28 cellular contexts compared by ENCODE assay signal in the genomic region with DNA sequence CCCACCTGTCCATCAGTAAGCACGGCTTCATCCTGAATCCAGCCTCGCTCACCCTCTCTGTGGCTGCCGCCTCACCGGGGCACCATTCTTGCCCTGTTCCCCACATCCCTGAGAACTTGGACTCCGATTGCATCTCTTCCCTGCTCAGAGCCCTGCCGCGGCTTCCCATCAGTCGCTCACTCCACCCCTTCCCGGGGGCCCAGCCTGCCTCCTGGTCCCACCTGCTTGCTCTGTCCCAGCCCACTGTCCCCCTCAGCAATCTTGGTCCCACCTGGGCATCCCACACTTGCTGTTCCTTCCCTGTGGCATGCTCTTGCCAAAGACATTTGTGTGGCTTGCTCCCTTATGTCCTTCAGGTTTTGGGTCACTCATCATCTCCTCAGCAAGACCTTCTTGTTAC.
"Had no signal": no experiment of that assay in that cellular context is flagged by ENCODE, and none has a peak within 500 bp of the region (broad histone marks: within the 10 kb centered on the region; RNA-seq: fewer than 3 reads in every experiment).

No MANE protein-coding gene starts in this region.

- H3K27me3 Mint-ChIP-seq: central memory CD8-positive, alpha-beta T cell had no signal

- ATAC-seq: effector memory CD8-positive, alpha-beta T cell; esophagus mucosa; gastrocnemius medialis; heart right ventricle; left lung; left ventricle myocardium superior; mucosa of descending colon had no signal

- H3K9me3 ChIP-seq: colonic mucosa, esophagus squamous epithelium, gastrocnemius medialis, heart right ventricle, left lung, mucosa of descending colon had no signal

- H3K27ac ChIP-seq: colonic mucosa, epithelial cell of prostate, esophagus squamous epithelium, gastrocnemius medialis, heart right ventricle, left lung had no signal

- H3K4me1 Mint-ChIP-seq: central memory CD8-positive, alpha-beta T cell; endodermal cell; mesothelial cell of epicardium had no signal

- H3K9me3 Mint-ChIP-seq: central memory CD8-positive, alpha-beta T cell; dendritic cell treated with granulocyte-macrophage colony-stimulating factor and Interleukin-4, amounts not matched to agents 40 ng/mL and 50 ng/mL, for 4 days; effector memory CD8-positive, alpha-beta T cell; endodermal cell; mesothelial cell of epicardium had no signal

- H3K27ac Mint-ChIP-seq: dendritic cell treated with granulocyte-macrophage colony-stimulating factor and Interleukin-4, amounts not matched to agents 40 ng/mL and 50 ng/mL, for 4 days; effector memory CD8-positive, alpha-beta T cell; endodermal cell; mesothelial cell of epicardium had no signal

- H3K27me3 ChIP-seq: colonic mucosa, esophagus squamous epithelium, gastrocnemius medialis, heart right ventricle, left lung had no signal

- H3K4me3 Mint-ChIP-seq: central memory CD8-positive, alpha-beta T cell; dendritic cell treated with granulocyte-macrophage colony-stimulating factor and Interleukin-4, amounts not matched to agents 40 ng/mL and 50 ng/mL, for 4 days; effector memory CD8-positive, alpha-beta T cell; endodermal cell; mesothelial cell of epicardium had no signal

- FAIRE-seq: endometrium, islet of Langerhans, keratinocyte had no signal

- H3K4me1 ChIP-seq: colonic mucosa, esophagus squamous epithelium, gastrocnemius medialis, heart right ventricle, left lung had no signal

- DNase-seq: cerebellar nuclear complex; colonic mucosa; cortex of kidney; effector CD8-positive, alpha-beta T cell; effector memory CD8-positive, alpha-beta T cell; erythroblast; esophagus squamous epithelium; foreskin fibroblast; foreskin melanocyte; gastrocnemius medialis; glutamatergic neuron; head of caudate nucleus; heart right ventricle; hippocampal formation; kidney glomerular epithelial cell; left lung; left ventricle myocardium superior; mesenchymal stem cell; mucosa of descending colon had no signal

- H3K36me3 ChIP-seq: colonic mucosa, esophagus squamous epithelium, gastrocnemius medialis, heart right ventricle, left lung had no signal

- H3K4me3 ChIP-seq: colonic mucosa, esophagus squamous epithelium, gastrocnemius medialis, heart right ventricle, left lung, mucosa of descending colon had no signal
